Comparison of ENCODE assay signal across 8 cellular contexts in the genomic region with DNA sequence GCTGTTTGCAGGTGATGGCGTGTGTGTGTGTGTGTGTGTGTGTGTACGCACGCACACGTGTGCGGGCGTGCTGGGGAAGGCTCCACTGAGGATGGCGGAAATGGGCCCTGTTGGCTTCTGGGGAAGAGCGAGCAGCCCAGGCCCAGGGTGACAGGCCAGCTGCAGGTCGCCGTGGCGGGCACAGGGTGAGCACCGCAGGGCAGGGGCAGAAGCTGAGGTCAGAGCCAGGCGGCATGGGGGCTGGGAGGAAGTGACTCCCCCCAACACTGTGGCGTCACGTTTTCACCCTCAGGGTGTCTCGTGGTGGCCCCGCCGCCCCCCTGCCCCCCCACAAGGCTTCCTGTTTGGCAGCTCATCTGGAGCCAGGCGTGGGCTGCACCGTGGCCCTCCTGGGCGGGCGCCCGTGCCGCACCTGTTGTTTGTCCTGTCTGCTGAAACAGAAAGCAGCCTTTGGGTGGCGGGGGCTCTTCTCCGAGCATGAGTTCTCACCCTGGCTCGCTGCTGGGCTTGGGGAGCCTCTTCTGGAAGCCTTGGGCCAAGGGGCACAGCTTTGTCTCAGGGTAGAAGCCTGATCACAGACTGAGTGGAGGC. TPM values are rescaled to one million over a fixed set of nuclear protein-coding genes. Genes with fewer than 3 reads are reported as not detected.
A peak's percentile ranks its signal among the peaks of the same experiment; 100 is the strongest.
DNase-seq lines count a peak whose midpoint lies in the region; ATAC-seq, FAIRE-seq and TF ChIP-seq lines count a peak whose summit lies in the region.

No MANE protein-coding gene starts in this region.

- DNase-seq in GM19239 (ENCODE audit: insufficient read length, low spot score) (peak; percentile 79), T-helper 22 cell (ENCODE audit: low read depth) (peak; percentile 95), choroid plexus epithelial cell (ENCODE audit: low read depth) (peak; percentile 14), prostate gland (ENCODE audit: low spot score) (peak; percentile 61), ureter (ENCODE audit: low spot score) (peak; percentile 70), SHP77 treated with DMSO at 0.1 percent for 48 hours (lab: John Stamatoyannopoulos, UW) (no peak), 8988T (no peak)

- TF ChIP-seq CTCF in choroid plexus epithelial cell (conservative IDR thresholded peaks at IDR 0.05; ENCODE audit: low read depth, low read length) = no peak
- TF ChIP-seq CTCF in prostate gland (IDR thresholded peaks at IDR 0.05) = no peak

- no peak for TF ChIP-seq POLR2A in prostate gland (IDR thresholded peaks at IDR 0.05)

- ATAC-seq in HG03139 (IDR thresholded peaks at IDR 0.05; ENCODE audit: unreplicated experiment) = peak; percentile 43

- H3K9me3 ChIP-seq in prostate gland = no peaks in the 10 kb centered on the region

- WGBS in prostate gland = 22% methylated on average over 20 of the region's 27 CpGs

- intact Hi-C loops in prostate gland (cut with DNase I) = loop anchor here (10.0 kb wide), 1 partner anchor 316 kb away; the partner anchor contains the start of gene PMEPA1

- no peak overlapping the region for H3K4me3 ChIP-seq in choroid plexus epithelial cell (ENCODE audit: low read depth, low read length)
- no peak overlapping the region for H3K4me3 ChIP-seq in prostate gland

- peaks cover under 1% of the 10 kb centered on the region for H3K4me1 ChIP-seq in prostate gland (replicated peaks)

- no peaks in the 10 kb centered on the region for H3K27me3 ChIP-seq in prostate gland (replicated peaks; ENCODE audit: insufficient read depth)

- H3K36me3 ChIP-seq in prostate gland = peaks cover 0 to 6% of the 10 kb centered on the region in 2 donors

- H3K27ac ChIP-seq in prostate gland = peak overlapping the region; percentile 67 to 78

- FAIRE-seq in GM19239 (lab: Jason Lieb, UNC) = peak; percentile 97

RNA-seq across cellular contexts. Expression of gene RBM38, which starts 7.1 kb away (rescaled TPM):
- total RNA-seq in prostate gland (100 to 1,000 TPM in 1 of 2 donors, 10 to 100 TPM in 1; 29.9 to 104 TPM), ureter (18.2 TPM)

RNA-seq across cellular contexts. Expression of gene RAE1, which starts 47.3 kb away (rescaled TPM):
- 10 to 100 TPM; 21.7 to 49.9 TPM for total RNA-seq in prostate gland
- 26.3 TPM for total RNA-seq in ureter

Comparison
In these comparisons a context has a peak if more than half of its experiments do, and no peak if none do; other contexts are left out.
1. DNase-seq: peak in GM19239 (single experiment), T-helper 22 cell (single experiment), choroid plexus epithelial cell (single experiment), prostate gland (single experiment) and ureter (single experiment); none in SHP77 treated with DMSO at 0.1 percent for 48 hours (single experiment) and 8988T (single experiment).